30 cellular contexts compared by ENCODE assay signal in the genomic region with DNA sequence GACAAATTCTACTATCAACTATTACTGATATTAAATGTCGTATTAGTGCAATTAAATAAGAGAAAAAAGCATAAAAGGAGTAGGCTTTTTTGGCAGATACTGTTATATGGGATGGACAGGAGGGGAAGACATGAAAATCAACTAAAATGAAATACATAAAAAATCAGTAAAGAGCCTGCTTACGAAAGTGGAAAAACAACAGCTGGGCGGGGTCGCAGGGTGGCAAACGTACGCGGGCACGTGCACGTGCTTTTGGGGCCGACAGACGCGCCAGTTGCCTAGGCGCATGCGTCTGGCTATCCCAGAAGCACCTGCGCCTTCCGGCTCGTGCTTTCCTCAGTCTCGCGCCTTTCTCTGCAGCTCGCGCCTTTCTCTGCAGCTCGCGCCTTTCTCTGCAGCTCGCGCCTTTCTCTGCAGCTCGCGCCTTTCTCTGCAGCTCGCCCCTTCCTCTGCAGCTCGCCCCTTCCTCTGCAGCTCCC.
"Had no signal": no experiment of that assay in that cellular context is flagged by ENCODE, and none has a peak within 500 bp of the region (broad histone marks: within the 10 kb centered on the region; RNA-seq: fewer than 3 reads in every experiment).

A gene (plus strand): TSS at position 51 of the 479 bp plus-strand sequence. CDS start 498 bp downstream, outside the sequence.

- H3K9ac ChIP-seq: neural progenitor cell, parathyroid adenoma had no signal

- ATAC-seq: naive thymus-derived CD4-positive, alpha-beta T cell; natural killer cell; psoas muscle; right cardiac atrium; right lobe of liver; stimulated activated effector memory CD8-positive, alpha-beta T cell treated with anti-CD3 and anti-CD28 coated beads, Interleukin-12 subunit alpha, Interleukin-12 subunit beta, amount 100 ng/mL, for 72 hours; stimulated activated naive CD8-positive, alpha-beta T cell treated with anti-CD3 and anti-CD28 coated beads, Interleukin-15, amount 100 ng/mL, for 72 hours; stimulated activated naive CD8-positive, alpha-beta T cell treated with anti-CD3 and anti-CD28 coated beads, Interleukin-15, Interleukin-2, amounts not matched to agents 100 U/mL and 50 U/mL, for 24 hours had no signal

- H3K27me3 ChIP-seq: neural progenitor cell, neutrophil, ovary, right lobe of liver, sigmoid colon, suprapubic skin, thyroid gland, tibial nerve, upper lobe of left lung, vagina had no signal

- H3K9me3 ChIP-seq: neutrophil, ovary, psoas muscle, right lobe of liver, sigmoid colon, suprapubic skin, thoracic aorta, thyroid gland, tibial nerve, upper lobe of left lung, vagina had no signal

- H3K4me3 ChIP-seq: neural progenitor cell, ovary, psoas muscle, right lobe of liver, sigmoid colon, suprapubic skin, thoracic aorta, thyroid gland, tibial nerve, upper lobe of left lung, vagina had no signal

- H3K4me1 ChIP-seq: neural progenitor cell, parathyroid adenoma, psoas muscle, right lobe of liver, sigmoid colon, suprapubic skin, thyroid gland, tibial nerve, upper lobe of left lung, vagina had no signal

- H3K36me3 ChIP-seq: neutrophil, ovary, thoracic aorta, vagina had no signal

- FAIRE-seq: small intestine, urothelium cell line had no signal

- H3K4me2 ChIP-seq: neural progenitor cell had no signal

- DNase-seq: naive thymus-derived CD4-positive, alpha-beta T cell; natural killer cell; nucleus accumbens; ovary; posterior cingulate gyrus; psoas muscle; right lobe of liver; sigmoid colon; small intestine; stimulated activated CD4-positive, alpha-beta T cell treated with anti-CD3 and anti-CD28 coated beads, Interleukin-15, amount 100 ng/mL, for 24 hours; stimulated activated CD4-positive, alpha-beta T cell treated with anti-CD3 and anti-CD28 coated beads, Interleukin-2, amount 100 ng/mL, for 24 hours; stimulated activated CD4-positive, alpha-beta T cell treated with anti-CD3 and anti-CD28 coated beads, Interleukin-2, amount 100 ng/mL, for 48 hours; stimulated activated CD4-positive, alpha-beta T cell treated with anti-CD3 and anti-CD28 coated beads, Interleukin-4, amount 100 ng/mL, for 24 hours; stimulated activated naive CD4-positive, alpha-beta T cell; stimulated activated naive CD8-positive, alpha-beta T cell treated with anti-CD3 and anti-CD28 coated beads, Interleukin-15, amount 100 ng/mL, for 72 hours; stimulated activated naive CD8-positive, alpha-beta T cell treated with anti-CD3 and anti-CD28 coated beads, Interleukin-15, Interleukin-2, amounts not matched to agents 100 U/mL and 50 U/mL, for 24 hours; substantia nigra; thyroid gland; trophoblast cell had no signal

- H2AFZ ChIP-seq: neural progenitor cell, parathyroid adenoma had no signal

- H3K79me2 ChIP-seq: parathyroid adenoma had no signal

- H3K27ac ChIP-seq: neural progenitor cell, neutrophil, ovary, parathyroid adenoma, psoas muscle, right lobe of liver, sigmoid colon, suprapubic skin, thoracic aorta, thyroid gland, tibial nerve, upper lobe of left lung, vagina had no signal
